In the genomic region with DNA sequence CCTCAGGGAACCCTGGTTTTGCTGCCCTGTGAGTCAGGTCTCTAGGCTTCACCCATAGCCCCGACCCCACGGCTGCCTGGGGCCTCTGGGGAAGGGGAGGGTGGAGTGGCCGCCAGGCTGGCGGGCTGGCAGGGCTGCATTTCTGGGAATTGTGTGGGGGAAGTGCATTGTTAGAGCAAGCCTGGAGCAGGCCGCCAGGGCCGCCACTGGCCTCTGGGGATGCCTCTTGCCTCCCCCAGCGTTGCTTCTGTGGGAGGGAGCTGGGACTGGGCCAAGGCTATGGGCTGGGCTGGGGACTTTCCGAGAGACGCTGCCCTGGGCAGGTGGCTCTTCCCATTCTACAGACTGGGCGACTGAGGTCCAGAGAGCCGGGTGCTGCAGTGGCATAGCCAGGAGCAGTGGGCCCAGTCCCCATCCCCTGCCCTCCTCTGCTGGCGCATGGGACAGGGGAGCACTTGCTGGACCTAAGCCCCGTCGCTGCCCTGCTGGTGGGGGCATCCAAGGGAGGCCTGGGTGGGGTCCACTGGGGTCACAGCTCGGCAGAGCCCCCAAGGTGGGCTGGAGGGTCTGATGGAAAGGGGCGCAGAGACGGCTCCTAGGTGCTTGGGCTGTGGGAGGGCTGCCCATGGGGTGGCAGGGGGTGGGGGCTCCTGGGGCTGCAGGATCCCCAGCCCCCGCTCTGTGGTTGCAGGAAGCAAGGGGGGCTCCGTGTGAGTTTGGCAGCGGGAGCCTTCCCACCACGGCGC, we compare ENCODE assay signal across 1 cellular context.
TF ChIP-seq lines count a peak whose summit lies in the region.

No MANE protein-coding gene starts in this region.

TF ChIP-seq in HEK293, 187 proteins besides CTCF, POLR2A, EP300 and RAD21 (continued from another document):
- TF ChIP-seq ZNF610 (tag by site-specific recombination; IDR thresholded peaks at IDR 0.05; ENCODE audit: borderline replicate concordance) (no peak), GLIS1 (tag by site-specific recombination; IDR thresholded peaks at IDR 0.05) (peak; percentile 98)
